18 cellular contexts compared by ENCODE assay signal in the genomic region with DNA sequence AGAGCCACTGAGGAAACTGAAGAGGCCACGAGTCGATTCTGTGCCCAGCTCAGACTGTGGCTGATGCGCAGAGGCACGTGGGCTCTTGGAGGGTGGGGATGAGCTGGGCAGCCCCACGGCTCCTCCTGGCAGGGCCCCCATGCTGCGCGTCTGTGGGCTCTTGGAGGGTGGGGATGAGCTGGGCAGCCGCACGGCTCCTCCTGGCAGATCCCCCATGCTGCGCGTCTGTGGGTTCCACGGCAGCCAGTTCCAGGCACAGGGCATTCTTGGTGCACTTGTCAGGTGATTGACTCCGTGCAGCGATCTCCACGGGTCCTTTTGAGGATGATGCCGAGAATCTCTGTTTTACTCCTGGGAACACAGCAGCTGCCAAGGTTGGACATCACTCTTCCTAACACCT.
DNase-seq lines count a peak whose midpoint lies in the region; ATAC-seq and TF ChIP-seq lines count a peak whose summit lies in the region.
"Had no signal": no experiment of that assay in that cellular context is flagged by ENCODE, and none has a peak within 500 bp of the region (broad histone marks: within the 10 kb centered on the region; RNA-seq: fewer than 3 reads in every experiment).

No MANE protein-coding gene starts in this region.

- no TSS peak for BruUV-seq in Panc1 (replicated peaks; lab: Mats Ljungman, UMichigan)

- intact Hi-C loops in Panc1 (cut with micrococcal nuclease; ENCODE audit: unreplicated experiment): loop anchor here (10.0 kb wide), 1 partner anchor 189 kb away; a partner anchor contains a TSS

- no peaks in the 10 kb centered on the region for H3K9me3 ChIP-seq in Panc1 (ENCODE audit: control insufficient read depth, insufficient read depth, low read depth, low read length)
- H3K9me3 ChIP-seq: BLaER1, Caco-2, HAP-1 had no signal

- in situ Hi-C loops in Panc1 (cut with HindIII; ENCODE audit: low pct_unique_long_range_greater_than_20kb, low sequenced_read_pairs): no loop called here

- POLR2A ChIA-PET in Panc1 (lab: Charles Lee): interaction anchor here (0.6 kb wide), 1 partner anchor 82 kb away, joined by 3 read pairs; no protein-coding TSS in a partner anchor

- peaks cover 11% of the 10 kb centered on the region for H3K4me1 ChIP-seq in Panc1 (ENCODE audit: control insufficient read depth, insufficient read depth, low read length)
- H3K4me1 ChIP-seq: BLaER1, Caco-2 had no signal

- DNase-seq in DMS53 (lab: John Stamatoyannopoulos, UW) (peak; percentile 52), DMS53 treated with DMSO at 0.1 percent for 48 hours (lab: John Stamatoyannopoulos, UW; ENCODE audit: unreplicated experiment) (no peak), Panc1 (ENCODE audit: low read depth, low spot score) (no peak), mesenteric fat pad (ENCODE audit: low spot score) (peak; percentile 55), NCI-H524 treated with DMSO at 0.1 percent for 48 hours (lab: John Stamatoyannopoulos, UW) (no peak), HCEC 1CT (no peak)
- DNase-seq: Caco-2; CD4-positive, CD25-positive, alpha-beta regulatory T cell; CD8-positive, alpha-beta T cell; DMS153; DMS79 treated with DMSO at 0.1 percent for 48 hours; GF-D8; GOT3 had no signal

- peak overlapping the region; percentile 22 to 38 for H3K4me3 ChIP-seq in Panc1 (ENCODE audit: low read depth in 2 of 2, low read length in 2 of 2)
- H3K4me3 ChIP-seq: BLaER1, HAP-1 had no signal

- TF ChIP-seq CTCF in Panc1 (IDR thresholded peaks at IDR 0.05): no peak

- H3K36me3 ChIP-seq in Panc1 (ENCODE audit: control insufficient read depth, insufficient read depth, low read length): no peaks in the 10 kb centered on the region
- H3K36me3 ChIP-seq: BLaER1, HAP-1 had no signal

- peaks cover 10% of the 10 kb centered on the region for H3K27me3 ChIP-seq in Panc1 (ENCODE audit: control insufficient read depth, insufficient read depth, low read length)
- H3K27me3 ChIP-seq: BLaER1 had no signal

- H3K27ac ChIP-seq in Panc1 (ENCODE audit: low read length): no peak overlapping the region
- H3K27ac ChIP-seq: 22Rv1, BLaER1, C4-2B had no signal

- CTCF ChIA-PET in Panc1 (lab: Charles Lee): interaction anchor here (0.6 to 1.1 kb wide), 3 partner anchors 25 to 285 kb away, joined by 3 to 4 read pairs (median 4); no protein-coding TSS in a partner anchor

- ATAC-seq in Panc1 (peak; percentile 44), GM19463 (IDR thresholded peaks at IDR 0.05; ENCODE audit: unreplicated experiment) (no peak)
- ATAC-seq: CD8-positive, alpha-beta T cell had no signal

Comparison
In these comparisons a context has a peak if more than half of its experiments do, and no peak if none do; other contexts are left out.
1. DNase-seq: peak in DMS53 (single experiment) and mesenteric fat pad (single experiment); none in DMS53 treated with DMSO at 0.1 percent for 48 hours (single experiment), Panc1 (single experiment), NCI-H524 treated with DMSO at 0.1 percent for 48 hours (single experiment) and HCEC 1CT (single experiment).